8 cellular contexts compared by ENCODE assay signal in genomic region chr17:9924735-9925191, GRCh38. TPM values are rescaled to one million over a fixed set of nuclear protein-coding genes. Genes with fewer than 3 reads are reported as not detected.
DNase-seq lines count a peak whose midpoint lies in the region; ATAC-seq and TF ChIP-seq lines count a peak whose summit lies in the region.

No MANE protein-coding gene starts in this region.

- peak; percentile 77 for TF ChIP-seq CTCF in cardiac muscle cell (IDR thresholded peaks at IDR 0.05; ENCODE audit: low read depth, low read length)
- TF ChIP-seq CTCF in progenitor cell of endocrine pancreas (IDR thresholded peaks at IDR 0.05; ENCODE audit: unreplicated experiment): peak; percentile 85

- no peaks in the 10 kb centered on the region for H3K4me1 Mint-ChIP-seq in activated CD8-positive, alpha-beta memory T cell treated with anti-CD3 and anti-CD28 coated beads, Interleukin-2, amount 10 ng/mL, durations not matched to agents 7 days and 5 days
- no peaks in the 10 kb centered on the region for H3K4me1 Mint-ChIP-seq in activated naive CD8-positive, alpha-beta T cell treated with anti-CD3 and anti-CD28 coated beads, Interleukin-2, amount 50 U/mL, for 24 hours
- peaks cover 1% of the 10 kb centered on the region for H3K4me1 Mint-ChIP-seq in progenitor cell of endocrine pancreas (ENCODE audit: low read depth)

- no peak overlapping the region for H3K27ac ChIP-seq in cardiac muscle cell

- H3K27me3 ChIP-seq in cardiac muscle cell: no peaks in the 10 kb centered on the region

- H3K27me3 Mint-ChIP-seq in activated CD8-positive, alpha-beta memory T cell treated with anti-CD3 and anti-CD28 coated beads, Interleukin-2, amount 10 ng/mL, durations not matched to agents 7 days and 5 days: no peaks in the 10 kb centered on the region
- no peaks in the 10 kb centered on the region for H3K27me3 Mint-ChIP-seq in activated naive CD8-positive, alpha-beta T cell treated with anti-CD3 and anti-CD28 coated beads, Interleukin-2, amount 50 U/mL, for 24 hours
- H3K27me3 Mint-ChIP-seq in progenitor cell of endocrine pancreas: peaks cover 4% of the 10 kb centered on the region

- H3K9me3 ChIP-seq in cardiac muscle cell (ENCODE audit: low read depth): no peaks in the 10 kb centered on the region

- H3K36me3 Mint-ChIP-seq in activated CD8-positive, alpha-beta memory T cell treated with anti-CD3 and anti-CD28 coated beads, Interleukin-2, amount 10 ng/mL, durations not matched to agents 7 days and 5 days: no peaks in the 10 kb centered on the region
- H3K36me3 Mint-ChIP-seq in activated naive CD8-positive, alpha-beta T cell treated with anti-CD3 and anti-CD28 coated beads, Interleukin-2, amount 50 U/mL, for 24 hours (ENCODE audit: low read depth): no peaks in the 10 kb centered on the region
- H3K36me3 Mint-ChIP-seq in progenitor cell of endocrine pancreas (ENCODE audit: insufficient read depth): no peaks in the 10 kb centered on the region

- no peaks in the 10 kb centered on the region for H3K9me3 Mint-ChIP-seq in activated CD8-positive, alpha-beta memory T cell treated with anti-CD3 and anti-CD28 coated beads, Interleukin-2, amount 10 ng/mL, durations not matched to agents 7 days and 5 days (ENCODE audit: low read depth)
- no peaks in the 10 kb centered on the region for H3K9me3 Mint-ChIP-seq in activated naive CD8-positive, alpha-beta T cell treated with anti-CD3 and anti-CD28 coated beads, Interleukin-2, amount 50 U/mL, for 24 hours
- no peaks in the 10 kb centered on the region for H3K9me3 Mint-ChIP-seq in progenitor cell of endocrine pancreas (ENCODE audit: low read depth)

- no peaks in the 10 kb centered on the region for H3K36me3 ChIP-seq in cardiac muscle cell

- DNase-seq in activated CD8-positive, alpha-beta memory T cell treated with anti-CD3 and anti-CD28 coated beads, Interleukin-2, amount 10 ng/mL, durations not matched to agents 7 days and 5 days: no peak
- no peak for DNase-seq in activated CD8-positive, alpha-beta memory T cell treated with anti-CD3 and anti-CD28 coated beads, Interleukin-2, amount 50 U/mL, for 48 hours
- DNase-seq in NCI-H460 (ENCODE audit: extremely low read depth, low read depth) (peak; percentile 95), cardiac muscle cell (ENCODE audit: low read depth in 1 of 2, low spot score in 1 of 2) (peak; percentile 77 to 83), progenitor cell of endocrine pancreas (ENCODE audit: low spot score, unreplicated experiment) (no peak), NCI-H774 (lab: John Stamatoyannopoulos, UW) (no peak)
- peak; percentile 3 for DNase-seq in activated naive CD8-positive, alpha-beta T cell treated with anti-CD3 and anti-CD28 coated beads, Interleukin-2, amount 50 U/mL, for 24 hours

- no peak overlapping the region for H3K27ac Mint-ChIP-seq in activated CD8-positive, alpha-beta memory T cell treated with anti-CD3 and anti-CD28 coated beads, Interleukin-2, amount 10 ng/mL, durations not matched to agents 7 days and 5 days
- H3K27ac Mint-ChIP-seq in activated naive CD8-positive, alpha-beta T cell treated with anti-CD3 and anti-CD28 coated beads, Interleukin-2, amount 50 U/mL, for 24 hours: no peak overlapping the region
- no peak overlapping the region for H3K27ac Mint-ChIP-seq in progenitor cell of endocrine pancreas

- H3K4me1 ChIP-seq in cardiac muscle cell (ENCODE audit: low read depth): no peaks in the 10 kb centered on the region

- ATAC-seq in activated CD8-positive, alpha-beta memory T cell treated with anti-CD3 and anti-CD28 coated beads, Interleukin-2, amount 10 ng/mL, durations not matched to agents 7 days and 5 days: peak; percentile 60
- peak; percentile 64 for ATAC-seq in HG02885 (IDR thresholded peaks at IDR 0.05; ENCODE audit: poor library complexity, unreplicated experiment)
- ATAC-seq in activated naive CD8-positive, alpha-beta T cell treated with anti-CD3 and anti-CD28 coated beads, Interleukin-2, amount 50 U/mL, for 24 hours: peak; percentile 59

- CTCF ChIA-PET in activated CD8-positive, alpha-beta memory T cell treated with anti-CD3 and anti-CD28 coated beads, Interleukin-2, amount 10 ng/mL, durations not matched to agents 7 days and 5 days (lab: Charles Lee): interaction anchor here (0.6 to 2.1 kb wide), 14 partner anchors 10 to 695 kb away, joined by 3 to 19 read pairs (median 3); no protein-coding TSS in a partner anchor

- H3K4me3 Mint-ChIP-seq in activated CD8-positive, alpha-beta memory T cell treated with anti-CD3 and anti-CD28 coated beads, Interleukin-2, amount 10 ng/mL, durations not matched to agents 7 days and 5 days: no peak overlapping the region
- no peak overlapping the region for H3K4me3 Mint-ChIP-seq in activated naive CD8-positive, alpha-beta T cell treated with anti-CD3 and anti-CD28 coated beads, Interleukin-2, amount 50 U/mL, for 24 hours
- H3K4me3 Mint-ChIP-seq in progenitor cell of endocrine pancreas (ENCODE audit: low read depth): no peak overlapping the region

- H3K4me3 ChIP-seq in cardiac muscle cell: no peak overlapping the region

RNA-seq across cellular contexts. Expression of gene RCVRN, which starts 19.7 kb away (rescaled TPM):
- not detected for total RNA-seq in activated CD8-positive, alpha-beta memory T cell treated with anti-CD3 and anti-CD28 coated beads, Interleukin-2, amount 10 ng/mL, durations not matched to agents 7 days and 5 days
- not detected in 2 replicates for total RNA-seq in NCI-H460 (2014; rRNA removed; shearing (Covaris generic))
- not detected in 2 replicates for polyA plus RNA-seq in NCI-H460 (2014; cell fraction: nucleus; rRNA removed)
- total RNA-seq in cardiac muscle cell (0.06 TPM in 1 of 2 replicates, not detected in the other), progenitor cell of endocrine pancreas (not detected in 2 replicates)
- not detected in 2 replicates for polyA plus RNA-seq in cardiac muscle cell

Comparison
In these comparisons a context has a peak if more than half of its experiments do, and no peak if none do; other contexts are left out.
1. DNase-seq: peak in NCI-H460 (single experiment), activated naive CD8-positive, alpha-beta T cell treated with anti-CD3 and anti-CD28 coated beads, Interleukin-2, amount 50 U/mL, for 24 hours (single experiment) and cardiac muscle cell (2 of 2); none in activated CD8-positive, alpha-beta memory T cell treated with anti-CD3 and anti-CD28 coated beads, Interleukin-2, amount 10 ng/mL, durations not matched to agents 7 days and 5 days (single experiment), activated CD8-positive, alpha-beta memory T cell treated with anti-CD3 and anti-CD28 coated beads, Interleukin-2, amount 50 U/mL, for 48 hours (single experiment), progenitor cell of endocrine pancreas (single experiment) and NCI-H774 (single experiment).
2. Peak in every context shown above with its lines, with median percentiles within 50 percentile points of each other: ATAC-seq.